ENCODE assay signal across 8 cellular contexts in genomic region chrX:40580537-40581332, GRCh38. TPM values are rescaled to one million over a fixed set of nuclear protein-coding genes. Genes with fewer than 3 reads are reported as not detected.
DNase-seq lines count a peak whose midpoint lies in the region; ATAC-seq and TF ChIP-seq lines count a peak whose summit lies in the region.

ATP6AP2 (plus strand) TSS chrX:40580970; CDS start chrX:40581066, 96 bp downstream.

- ATAC-seq in GM18868 (IDR thresholded peaks at IDR 0.05; ENCODE audit: unreplicated experiment) (peak; percentile 94), HG03108 (IDR thresholded peaks at IDR 0.05; ENCODE audit: unreplicated experiment) (peak; percentile 97)

- peak; percentile 54 for TF ChIP-seq POLR2A in breast epithelium (IDR thresholded peaks at IDR 0.05)

- H3K4me1 ChIP-seq in A673 (ENCODE audit: insufficient read depth, low read length, poor library complexity, severe bottlenecking), result no peaks in the 10 kb centered on the region
- no peaks in the 10 kb centered on the region for H3K4me1 ChIP-seq in breast epithelium
- H3K4me1 ChIP-seq in skeletal muscle tissue (ENCODE audit: control insufficient read depth in 3 of 3, insufficient read depth in 3 of 3, low read length in 3 of 3), result peaks cover 5 to 9% (median 9%) of the 10 kb centered on the region in 3 donors

- H3K27ac ChIP-seq in A673 (ENCODE audit: low read depth, low read length, poor library complexity, severe bottlenecking), result peak within 1 kb of the TSS; percentile 75
- peak within 1 kb of the TSS; percentile 69 for H3K27ac ChIP-seq in VCaP
- H3K27ac ChIP-seq in breast epithelium, result peak within 1 kb of the TSS; percentile 89 to 97
- H3K27ac ChIP-seq in skeletal muscle tissue (ENCODE audit: low read depth, low read length), result peak within 1 kb of the TSS; percentile 89

- H3K9me3 ChIP-seq in A673 (ENCODE audit: low read depth, low read length, poor library complexity, severe bottlenecking), result no peaks in the 10 kb centered on the region
- no peaks in the 10 kb centered on the region for H3K9me3 ChIP-seq in breast epithelium
- H3K9me3 ChIP-seq in iPS-18c (ENCODE audit: control insufficient read depth, insufficient read depth, low read length), result peaks cover 7% of the 10 kb centered on the region
- no peaks in the 10 kb centered on the region for H3K9me3 ChIP-seq in skeletal muscle tissue (ENCODE audit: control insufficient read depth in 3 of 3, low read length in 3 of 3)

- POLR2A ChIA-PET in A673 (lab: Charles Lee; ENCODE audit: low non-redundant PET), result no interaction called here

- peak; percentile 95 for DNase-seq in A673 (ENCODE audit: low spot score)
- DNase-seq in NCI-H2196 (lab: John Stamatoyannopoulos, UW; ENCODE audit: unreplicated experiment), result peak; percentile 89
- peak; percentile 90 to 94 for DNase-seq in breast epithelium (ENCODE audit: low spot score in 2 of 2)

- peak within 1 kb of the TSS; percentile 80 to 83 (median 82) for H3K9ac ChIP-seq in skeletal muscle tissue (ENCODE audit: low read depth in 1 of 3, low read length in 3 of 3)

- intact Hi-C loops in A673 (cut with micrococcal nuclease; ENCODE audit: unreplicated experiment) (no loop called here), breast epithelium (cut with DNase I; ENCODE audit: low total_unique reads) (no loop called here)

- H3K27me3 ChIP-seq in A673 (replicated peaks; ENCODE audit: insufficient read depth, low read depth, low read length, poor library complexity) (no peaks in the 10 kb centered on the region), breast epithelium (peaks cover 0 to 31% of the 10 kb centered on the region in 2 donors), skeletal muscle tissue (ENCODE audit: control insufficient read depth in 3 of 3, insufficient read depth in 3 of 3, low read length in 3 of 3) (no peaks in the 10 kb centered on the region)

- CTCF ChIA-PET in A673 (lab: Charles Lee), result no interaction called here

- BruUV-seq in A673 (replicated peaks; lab: Mats Ljungman, UMichigan), result no TSS peak

- no peaks in the 10 kb centered on the region for H3K36me3 ChIP-seq in A673 (ENCODE audit: insufficient read depth, low read length, poor library complexity, severe bottlenecking)
- no peaks in the 10 kb centered on the region for H3K36me3 ChIP-seq in breast epithelium
- H3K36me3 ChIP-seq in skeletal muscle tissue (ENCODE audit: control insufficient read depth in 3 of 3, insufficient read depth in 3 of 3, low read length in 3 of 3), result no peaks in the 10 kb centered on the region

- TF ChIP-seq CTCF in A673 (conservative IDR thresholded peaks at IDR 0.05; ENCODE audit: low read depth, low read length) (no peak), VCaP (conservative IDR thresholded peaks at IDR 0.05) (no peak), breast epithelium (IDR thresholded peaks at IDR 0.05) (no peak)

- peak within 1 kb of the TSS; percentile 74 for H3K4me3 ChIP-seq in A673 (ENCODE audit: low read depth, low read length, poor library complexity, severe bottlenecking)
- H3K4me3 ChIP-seq in breast epithelium, result peak within 1 kb of the TSS; percentile 70 to 87 (median 78)
- H3K4me3 ChIP-seq in iPS-18c (ENCODE audit: insufficient read depth, low read depth, low read length), result peak within 1 kb of the TSS; percentile 67
- H3K4me3 ChIP-seq in skeletal muscle tissue (ENCODE audit: low read length in 3 of 3), result peak within 1 kb of the TSS; percentile 70 to 90 (median 86)

RNA-seq across cellular contexts. Expression of gene ATP6AP2, which starts in this region (rescaled TPM):
- total RNA-seq in A673 (2021) (72.9 and 73.8 TPM in 2 replicates), breast epithelium (100 to 1,000 TPM in 2 of 3 donors, 10 to 100 TPM in 1; 85.2 to 129 (median 103) TPM), skeletal muscle tissue (48.5 TPM)

Comparison
In these comparisons a context has a peak if more than half of its experiments do, and no peak if none do; other contexts are left out.
1. Peak in every context shown above with its lines: DNase-seq, ATAC-seq, H3K4me3 ChIP-seq and H3K27ac ChIP-seq.